In the genomic region with DNA sequence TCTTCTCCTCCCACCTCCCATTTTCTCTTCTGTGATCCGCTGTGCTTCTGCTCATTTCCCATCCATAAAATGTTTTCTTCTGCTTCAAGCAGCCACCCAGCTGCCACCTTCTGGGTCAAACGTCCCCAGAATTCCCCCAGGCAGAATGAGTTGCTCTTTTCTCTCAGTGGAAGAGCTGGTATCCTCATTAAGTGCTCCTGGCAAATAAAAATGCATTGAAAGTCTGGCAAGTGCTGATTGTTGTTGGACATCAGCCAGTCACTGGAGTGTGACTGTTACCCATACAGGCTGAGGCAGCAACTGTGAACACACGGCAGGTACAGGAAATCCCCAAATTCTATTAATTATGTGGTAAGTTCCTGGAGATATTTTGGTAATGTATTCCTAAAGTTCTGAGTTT, we compare ENCODE assay signal across 11 cellular contexts. TPM values are rescaled to one million over a fixed set of nuclear protein-coding genes. Genes with fewer than 3 reads are reported as not detected.
DNase-seq lines count a peak whose midpoint lies in the region; ATAC-seq and TF ChIP-seq lines count a peak whose summit lies in the region.
"Had no signal": no experiment of that assay in that cellular context is flagged by ENCODE, and none has a peak within 500 bp of the region (broad histone marks: within the 10 kb centered on the region; RNA-seq: fewer than 3 reads in every experiment).

No MANE protein-coding gene starts in this region.

- DNase-seq in DMS 273 (lab: John Stamatoyannopoulos, UW; ENCODE audit: unreplicated experiment): peak; percentile 68
- peak; percentile 84 to 96 for DNase-seq in NCI-H2081 (lab: John Stamatoyannopoulos, UW)
- DNase-seq in adrenal gland: peak in 4 of 7 donors; percentile 26 to 63 (median 32)
- no peak for DNase-seq in left lobe of liver (ENCODE audit: low spot score)
- no peak for DNase-seq in cortex of kidney (lab: John Stamatoyannopoulos, UW)
- no peak for DNase-seq in GDM1 (lab: John Stamatoyannopoulos, UW)
- no peak for DNase-seq in aorta
- DNase-seq in CD4-positive, alpha-beta memory T cell: no peak
- DNase-seq: activated CD4-positive, alpha-beta T cell treated with anti-CD3 and anti-CD28 coated beads, Interleukin-2, amount 10 ng/mL, durations not matched to agents 24 days and 14 days; stimulated activated CD4-positive, alpha-beta T cell treated with anti-CD3 and anti-CD28 coated beads, Interleukin-4, amount 100 ng/mL, for 1 hour had no signal

- H3K36me3 ChIP-seq in adrenal gland (replicated peaks in 1 of 2) (no peaks in the 10 kb centered on the region), aorta (ENCODE audit: control insufficient read depth in 1 of 2, insufficient read depth in 2 of 2, low read length in 1 of 2) (no peaks in the 10 kb centered on the region)
- no peaks in the 10 kb centered on the region for H3K36me3 ChIP-seq in CD4-positive, alpha-beta memory T cell (ENCODE audit: insufficient read depth, low read length)

- CTCF ChIA-PET in CD4-positive, alpha-beta memory T cell (lab: Charles Lee; ENCODE audit: partially characterized antibody): no interaction called here

- POLR2A ChIA-PET in CD4-positive, alpha-beta memory T cell (lab: Charles Lee; ENCODE audit: partially characterized antibody): no interaction called here

- ATAC-seq in left lobe of liver (peak; percentile 32), aorta (ENCODE audit: low FRiP score) (no peak)

- no peaks in the 10 kb centered on the region for H3K27me3 ChIP-seq in adrenal gland
- H3K27me3 ChIP-seq in aorta (ENCODE audit: control insufficient read depth in 1 of 2, insufficient read depth in 2 of 2, low read length in 1 of 2): peaks cover 0 to 1% of the 10 kb centered on the region in 2 donors
- no peaks in the 10 kb centered on the region for H3K27me3 ChIP-seq in CD4-positive, alpha-beta memory T cell (ENCODE audit: insufficient read depth, low read length)

- H3K9me3 ChIP-seq in adrenal gland (replicated peaks in 1 of 3) (no peaks in the 10 kb centered on the region), aorta (ENCODE audit: control insufficient read depth, low read length) (no peaks in the 10 kb centered on the region)
- no peaks in the 10 kb centered on the region for H3K9me3 ChIP-seq in CD4-positive, alpha-beta memory T cell (ENCODE audit: control insufficient read depth in 1 of 2, low read length in 2 of 2)

- no peak for TF ChIP-seq POLR2A in adrenal gland (IDR thresholded peaks at IDR 0.05)

- peaks cover 3% of the 10 kb centered on the region in 2 donors for H3K27me3 Mint-ChIP-seq in CD4-positive, alpha-beta memory T cell
- H3K27me3 Mint-ChIP-seq: activated CD4-positive, alpha-beta T cell treated with anti-CD3 and anti-CD28 coated beads, Interleukin-2, amount 10 ng/mL, durations not matched to agents 24 days and 14 days had no signal

- peak overlapping the region in 1 of 5 donors; percentile 3 for H3K27ac ChIP-seq in adrenal gland
- H3K27ac ChIP-seq in aorta (ENCODE audit: low read depth in 1 of 2, low read length in 2 of 2): no peak overlapping the region
- H3K27ac ChIP-seq in CD4-positive, alpha-beta memory T cell (ENCODE audit: low read depth, low read length): no peak overlapping the region

- intact Hi-C loops in adrenal gland (cut with DNase I): no loop called here
- intact Hi-C loops in aorta (cut with DNase I): no loop called here
- intact Hi-C loops in CD4-positive, alpha-beta memory T cell (cut with micrococcal nuclease): no loop called here

- no peaks in the 10 kb centered on the region for H3K36me3 Mint-ChIP-seq in CD4-positive, alpha-beta memory T cell
- H3K36me3 Mint-ChIP-seq: activated naive CD8-positive, alpha-beta T cell had no signal

- 38 to 47% (median 43%) methylated on average over 3 of the region's 3 CpGs for WGBS in adrenal gland, 4 donors
- 30 to 36% methylated on average over 3 of the region's 3 CpGs for WGBS in aorta, 2 donors

- peaks cover 0 to 4% (median 0%) of the 10 kb centered on the region in 8 donors for H3K9me3 Mint-ChIP-seq in CD4-positive, alpha-beta memory T cell
- H3K9me3 Mint-ChIP-seq: activated CD4-positive, alpha-beta T cell treated with anti-CD3 and anti-CD28 coated beads, Interleukin-2, amount 10 ng/mL, durations not matched to agents 24 days and 14 days had no signal

- TF ChIP-seq CTCF in adrenal gland (IDR thresholded peaks at IDR 0.05): no peak

- no peaks in the 10 kb centered on the region for H3K4me1 Mint-ChIP-seq in CD4-positive, alpha-beta memory T cell
- H3K4me1 Mint-ChIP-seq: activated CD4-positive, alpha-beta T cell treated with anti-CD3 and anti-CD28 coated beads, Interleukin-2, amount 10 ng/mL, durations not matched to agents 24 days and 14 days had no signal

- no peak overlapping the region for H3K4me3 Mint-ChIP-seq in CD4-positive, alpha-beta memory T cell
- H3K4me3 Mint-ChIP-seq: activated CD4-positive, alpha-beta T cell treated with anti-CD3 and anti-CD28 coated beads, Interleukin-2, amount 10 ng/mL, durations not matched to agents 24 days and 14 days; activated naive CD8-positive, alpha-beta T cell had no signal

- H3K4me1 ChIP-seq in adrenal gland (replicated peaks in 1 of 2) (peaks cover 3 to 17% of the 10 kb centered on the region in 2 donors), aorta (ENCODE audit: control insufficient read depth in 1 of 2, insufficient read depth in 2 of 2, low read length in 2 of 2) (peaks cover 4 to 7% of the 10 kb centered on the region in 2 donors)
- no peaks in the 10 kb centered on the region for H3K4me1 ChIP-seq in CD4-positive, alpha-beta memory T cell (ENCODE audit: insufficient read depth, low read length)

- H3K27ac Mint-ChIP-seq in CD4-positive, alpha-beta memory T cell: no peak overlapping the region
- H3K27ac Mint-ChIP-seq: activated CD4-positive, alpha-beta T cell treated with anti-CD3 and anti-CD28 coated beads, Interleukin-2, amount 10 ng/mL, durations not matched to agents 24 days and 14 days; activated naive CD8-positive, alpha-beta T cell had no signal

- no peak overlapping the region for H3K4me3 ChIP-seq in adrenal gland
- H3K4me3 ChIP-seq in aorta (ENCODE audit: low read length in 2 of 2): no peak overlapping the region
- H3K4me3 ChIP-seq in CD4-positive, alpha-beta memory T cell (ENCODE audit: low read length in 2 of 2): no peak overlapping the region

RNA-seq across cellular contexts. Expression of gene LIMCH1, which starts 52.6 kb away (rescaled TPM):
- 100 to 1,000 TPM in 2 of 8 donors, 10 to 100 TPM in 6; 52.4 to 206 (median 74.6) TPM for total RNA-seq in adrenal gland
- 10 to 100 TPM; 28.2 to 55.9 (median 30.8) TPM for polyA plus RNA-seq in adrenal gland
- total RNA-seq in left lobe of liver: 9.8 TPM
- 100 to 1,000 TPM; 177 to 191 TPM for total RNA-seq in aorta
- 10 to 100 TPM; 31.7 to 40.5 TPM for polyA plus RNA-seq in aorta
- total RNA-seq in CD4-positive, alpha-beta memory T cell: not detected
- polyA plus RNA-seq in CD4-positive, alpha-beta memory T cell: not detected
- total RNA-seq: activated CD4-positive, alpha-beta T cell treated with anti-CD3 and anti-CD28 coated beads, Interleukin-2, amount 10 ng/mL, durations not matched to agents 24 days and 14 days had no signal

Comparison
In these comparisons a context has a peak if more than half of its experiments do, and no peak if none do; other contexts are left out.
1. DNase-seq: peak in DMS 273 (single experiment), NCI-H2081 (2 of 2) and adrenal gland (4 of 7); none in left lobe of liver (single experiment), cortex of kidney (single experiment), GDM1 (single experiment), aorta (0 of 2) and CD4-positive, alpha-beta memory T cell (0 of 5).
2. RNA of gene LIMCH1, which starts 52.6 kb away (total RNA-seq): 177 to 191 TPM in aorta, 52.4 to 206 TPM in adrenal gland and 9.8 TPM in left lobe of liver (single experiment); not detected in CD4-positive, alpha-beta memory T cell; every median in the first group is over 10 times any median in the second.